In the genomic region with DNA sequence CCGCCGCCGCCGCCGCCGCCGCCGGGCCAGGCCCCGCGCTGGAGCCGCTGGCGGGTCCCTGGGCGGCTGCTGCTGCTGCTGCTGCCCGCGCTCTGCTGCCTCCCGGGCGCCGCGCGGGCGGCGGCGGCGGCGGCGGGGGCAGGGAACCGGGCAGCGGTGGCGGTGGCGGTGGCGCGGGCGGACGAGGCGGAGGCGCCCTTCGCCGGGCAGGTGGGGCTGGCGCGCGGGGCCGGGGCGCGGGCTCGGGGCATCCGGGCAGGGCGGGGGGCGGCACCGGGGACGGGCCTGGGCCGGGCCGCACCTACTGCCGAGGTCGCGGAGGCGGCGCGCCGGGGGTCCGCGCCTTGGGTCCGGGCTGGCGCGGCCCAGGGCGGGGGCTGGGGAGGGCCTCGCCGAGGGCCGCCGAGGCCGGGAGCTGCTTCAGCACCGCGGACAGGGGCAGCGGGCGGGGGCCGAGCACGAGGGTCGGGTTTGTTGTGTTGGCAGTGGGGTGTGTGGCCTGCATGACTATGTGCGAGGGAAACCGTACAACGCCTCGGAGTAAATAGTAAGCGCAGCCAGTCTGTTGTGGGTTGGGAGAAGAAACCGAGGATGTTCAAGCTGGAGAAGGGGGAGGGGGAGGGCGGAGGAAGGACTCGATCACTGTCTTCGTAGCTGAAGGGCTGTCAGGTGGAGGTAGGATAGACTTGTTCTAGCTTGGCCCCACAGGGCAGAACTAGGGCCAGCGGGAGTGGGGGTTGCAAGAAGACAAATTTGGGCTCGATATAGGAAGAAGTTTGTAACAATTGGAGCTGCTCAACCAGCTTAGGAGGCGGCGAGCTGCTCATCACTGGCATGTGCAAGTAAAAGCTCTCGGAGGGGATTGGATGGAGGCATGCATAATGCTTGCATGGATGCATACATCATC, we compare ENCODE assay signal across 8 cellular contexts. TPM values are rescaled to one million over a fixed set of nuclear protein-coding genes. Genes with fewer than 3 reads are reported as not detected.
DNase-seq lines count a peak whose midpoint lies in the region; ATAC-seq and TF ChIP-seq lines count a peak whose summit lies in the region.

No MANE protein-coding gene starts in this region.

- H3K4me3 Mint-ChIP-seq in HFFc6 = peak overlapping the region; percentile 60

- H3K4me3 ChIP-seq in astrocyte of the spinal cord (ENCODE audit: low read depth, low read length) = peak overlapping the region; percentile 1

- TF ChIP-seq CTCF in HFFc6 (IDR thresholded peaks at IDR 0.05) (no peak), astrocyte of the spinal cord (IDR thresholded peaks at IDR 0.05; ENCODE audit: low read depth, low read length) (no peak)

- H3K4me1 Mint-ChIP-seq in HFFc6 (ENCODE audit: low read depth) = peaks cover 9% of the 10 kb centered on the region

- in situ Hi-C loops in astrocyte of the spinal cord (cut with HindIII; ENCODE audit: low sequenced_read_pairs) = no loop called here

- H3K27me3 Mint-ChIP-seq in HFFc6 (ENCODE audit: insufficient read depth) = peaks cover 19% of the 10 kb centered on the region

- H3K36me3 Mint-ChIP-seq in HFFc6 (ENCODE audit: low read depth) = peaks cover 4% of the 10 kb centered on the region; the same call in 1 of the 2 replicates

- peak; percentile 66 for DNase-seq in AG08395 (ENCODE audit: low spot score)
- DNase-seq in HFFc6 = no peak
- DNase-seq in T-helper 9 cell = peak; percentile 25
- peak; percentile 32 for DNase-seq in astrocyte of the spinal cord (ENCODE audit: low read depth, low spot score)
- DNase-seq in iPS-NIHi7 (ENCODE audit: extremely low spot score) = peak; percentile 87
- peak; percentile 3 to 17 for DNase-seq in stimulated activated CD4-positive, alpha-beta T cell treated with anti-CD3 and anti-CD28 coated beads, Interleukin-12 subunit alpha, Interleukin-12 subunit beta, amount 100 ng/mL, for 24 hours (ENCODE audit: low read depth in 2 of 2)

- H3K27ac Mint-ChIP-seq in HFFc6 = no peak overlapping the region

- no peaks in the 10 kb centered on the region for H3K9me3 Mint-ChIP-seq in HFFc6

- ATAC-seq in HG02763 (IDR thresholded peaks at IDR 0.05; ENCODE audit: unreplicated experiment) = no peak
- no peak for ATAC-seq in GM21381 (IDR thresholded peaks at IDR 0.05; ENCODE audit: unreplicated experiment)

RNA-seq across cellular contexts. Expression of gene MMP24, which starts 0.5 kb away (rescaled TPM):
- total RNA-seq in HFFc6 (2021; fragmentation: NEBNext Ultra II Directional; extraction: Animal tissue kit (Norgen Biotek cat#: 25700)) = 1 to 10 TPM in 1 of 6 experiments, under 1 TPM in 5; 0.48 to 1.2 (median 0.65) TPM

RNA-seq across cellular contexts. Expression of gene MMP24OS, which starts 50.9 kb away (rescaled TPM):
- 100 to 1,000 TPM in 4 of 6 experiments, 10 to 100 TPM in 2; 91.7 to 117 (median 105) TPM for total RNA-seq in HFFc6 (2021; fragmentation: NEBNext Ultra II Directional; extraction: Animal tissue kit (Norgen Biotek cat#: 25700))

RNA-seq across cellular contexts. Expression of gene PROCR, which starts 55.2 kb away (rescaled TPM):
- 10 to 100 TPM; 21.0 to 29.6 (median 23.4) TPM for total RNA-seq in HFFc6 (2021; fragmentation: NEBNext Ultra II Directional; extraction: Animal tissue kit (Norgen Biotek cat#: 25700))

RNA-seq across cellular contexts. Expression of gene EIF6, which starts 57.5 kb away (rescaled TPM):
- total RNA-seq in HFFc6 (2021; fragmentation: NEBNext Ultra II Directional; extraction: Animal tissue kit (Norgen Biotek cat#: 25700)) = 100 to 1,000 TPM; 176 to 194 (median 185) TPM
